1 cellular context compared by ENCODE assay signal in genomic region chr2:191646612-191646902, GRCh38.
TF ChIP-seq lines count a peak whose summit lies in the region.

No MANE protein-coding gene starts in this region.

TF ChIP-seq in HepG2, 621 proteins besides CTCF, POLR2A, EP300 and RAD21 (continued from another document):
- TF ChIP-seq REST (IDR thresholded peaks at IDR 0.05; ENCODE audit: borderline replicate concordance in 1 of 2, low read depth in 1 of 2, low read length in 2 of 2) (no peak), MAFK (conservative IDR thresholded peaks at IDR 0.05 in 1 of 2, IDR thresholded peaks at IDR 0.05 in 1 of 2; ENCODE audit: low read length in 2 of 2) (no peak), RFX3 (CRISPR knock-in tag; IDR thresholded peaks at IDR 0.05) (no peak), RFXANK (CRISPR knock-in tag; IDR thresholded peaks at IDR 0.05) (no peak), NFRKB (IDR thresholded peaks at IDR 0.05) (no peak), STAG1 (CRISPR knock-in tag; IDR thresholded peaks at IDR 0.05) (no peak), NFIB (CRISPR knock-in tag; IDR thresholded peaks at IDR 0.05; ENCODE audit: borderline replicate concordance) (no peak), MBD4 (IDR thresholded peaks at IDR 0.05; ENCODE audit: borderline replicate concordance, low read length) (no peak), FOXP1 (IDR thresholded peaks at IDR 0.05) (no peak), FOXP1 (CRISPR knock-in tag; IDR thresholded peaks at IDR 0.05) (peak; percentile 65), ZNF850 (CRISPR knock-in tag; conservative IDR thresholded peaks at IDR 0.05) (no peak), SATB2 (CRISPR knock-in tag; IDR thresholded peaks at IDR 0.05) (no peak), PCBP2 (optimal IDR thresholded peaks at IDR 0.05; ENCODE audit: low read depth, low read length, poor library complexity, severe bottlenecking) (no peak), ZNF362 (CRISPR knock-in tag; IDR thresholded peaks at IDR 0.05; ENCODE audit: borderline replicate concordance) (no peak), DNMT3B (CRISPR knock-in tag; conservative IDR thresholded peaks at IDR 0.05) (no peak), TCF7 (IDR thresholded peaks at IDR 0.05; ENCODE audit: low read depth) (no peak), ZNF724P (CRISPR knock-in tag; IDR thresholded peaks at IDR 0.05; ENCODE audit: borderline replicate concordance) (no peak), CEBPG (CRISPR knock-in tag; IDR thresholded peaks at IDR 0.05) (0 out of 2 replicates have a peak, but pooled peaks have one; percentile 18), ZNF891 (CRISPR knock-in tag; IDR thresholded peaks at IDR 0.05) (no peak), ZNF414 (CRISPR knock-in tag; IDR thresholded peaks at IDR 0.05) (no peak), KLF6 (CRISPR knock-in tag; IDR thresholded peaks at IDR 0.05) (no peak), AKNA (CRISPR knock-in tag; IDR thresholded peaks at IDR 0.05; ENCODE audit: borderline replicate concordance) (no peak), NFKB2 (CRISPR knock-in tag; IDR thresholded peaks at IDR 0.05; ENCODE audit: borderline replicate concordance) (no peak), MIER2 (CRISPR knock-in tag; IDR thresholded peaks at IDR 0.05) (no peak), CEBPB (IDR thresholded peaks at IDR 0.05; ENCODE audit: borderline replicate concordance, low read depth, low read length) (peak; percentile 79), RBM39 (IDR thresholded peaks at IDR 0.05; ENCODE audit: low read depth, low read length, poor library complexity, severe bottlenecking) (no peak), TGIF2 (CRISPR knock-in tag; IDR thresholded peaks at IDR 0.05) (no peak), HMGA1 (CRISPR knock-in tag; conservative IDR thresholded peaks at IDR 0.05) (no peak), SCMH1 (CRISPR knock-in tag; IDR thresholded peaks at IDR 0.05; ENCODE audit: borderline replicate concordance) (no peak)
- TF ChIP-seq, protein P1, sequence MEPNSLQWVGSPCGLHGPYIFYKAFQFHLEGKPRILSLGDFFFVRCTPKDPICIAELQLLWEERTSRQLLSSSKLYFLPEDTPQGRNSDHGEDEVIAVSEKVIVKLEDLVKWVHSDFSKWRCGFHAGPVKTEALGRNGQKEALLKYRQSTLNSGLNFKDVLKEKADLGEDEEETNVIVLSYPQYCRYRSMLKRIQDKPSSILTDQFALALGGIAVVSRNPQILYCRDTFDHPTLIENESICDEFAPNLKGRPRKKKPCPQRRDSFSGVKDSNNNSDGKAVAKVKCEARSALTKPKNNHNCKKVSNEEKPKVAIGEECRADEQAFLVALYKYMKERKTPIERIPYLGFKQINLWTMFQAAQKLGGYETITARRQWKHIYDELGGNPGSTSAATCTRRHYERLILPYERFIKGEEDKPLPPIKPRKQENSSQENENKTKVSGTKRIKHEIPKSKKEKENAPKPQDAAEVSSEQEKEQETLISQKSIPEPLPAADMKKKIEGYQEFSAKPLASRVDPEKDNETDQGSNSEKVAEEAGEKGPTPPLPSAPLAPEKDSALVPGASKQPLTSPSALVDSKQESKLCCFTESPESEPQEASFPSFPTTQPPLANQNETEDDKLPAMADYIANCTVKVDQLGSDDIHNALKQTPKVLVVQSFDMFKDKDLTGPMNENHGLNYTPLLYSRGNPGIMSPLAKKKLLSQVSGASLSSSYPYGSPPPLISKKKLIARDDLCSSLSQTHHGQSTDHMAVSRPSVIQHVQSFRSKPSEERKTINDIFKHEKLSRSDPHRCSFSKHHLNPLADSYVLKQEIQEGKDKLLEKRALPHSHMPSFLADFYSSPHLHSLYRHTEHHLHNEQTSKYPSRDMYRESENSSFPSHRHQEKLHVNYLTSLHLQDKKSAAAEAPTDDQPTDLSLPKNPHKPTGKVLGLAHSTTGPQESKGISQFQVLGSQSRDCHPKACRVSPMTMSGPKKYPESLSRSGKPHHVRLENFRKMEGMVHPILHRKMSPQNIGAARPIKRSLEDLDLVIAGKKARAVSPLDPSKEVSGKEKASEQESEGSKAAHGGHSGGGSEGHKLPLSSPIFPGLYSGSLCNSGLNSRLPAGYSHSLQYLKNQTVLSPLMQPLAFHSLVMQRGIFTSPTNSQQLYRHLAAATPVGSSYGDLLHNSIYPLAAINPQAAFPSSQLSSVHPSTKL (CRISPR knock-in tag; IDR thresholded peaks at IDR 0.05): peak; percentile 19; the same call in 1 of the 2 replicates
- TF ChIP-seq, protein P2, sequence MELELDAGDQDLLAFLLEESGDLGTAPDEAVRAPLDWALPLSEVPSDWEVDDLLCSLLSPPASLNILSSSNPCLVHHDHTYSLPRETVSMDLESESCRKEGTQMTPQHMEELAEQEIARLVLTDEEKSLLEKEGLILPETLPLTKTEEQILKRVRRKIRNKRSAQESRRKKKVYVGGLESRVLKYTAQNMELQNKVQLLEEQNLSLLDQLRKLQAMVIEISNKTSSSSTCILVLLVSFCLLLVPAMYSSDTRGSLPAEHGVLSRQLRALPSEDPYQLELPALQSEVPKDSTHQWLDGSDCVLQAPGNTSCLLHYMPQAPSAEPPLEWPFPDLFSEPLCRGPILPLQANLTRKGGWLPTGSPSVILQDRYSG (CRISPR knock-in tag; IDR thresholded peaks at IDR 0.05): no peak
- TF ChIP-seq, protein P3, sequence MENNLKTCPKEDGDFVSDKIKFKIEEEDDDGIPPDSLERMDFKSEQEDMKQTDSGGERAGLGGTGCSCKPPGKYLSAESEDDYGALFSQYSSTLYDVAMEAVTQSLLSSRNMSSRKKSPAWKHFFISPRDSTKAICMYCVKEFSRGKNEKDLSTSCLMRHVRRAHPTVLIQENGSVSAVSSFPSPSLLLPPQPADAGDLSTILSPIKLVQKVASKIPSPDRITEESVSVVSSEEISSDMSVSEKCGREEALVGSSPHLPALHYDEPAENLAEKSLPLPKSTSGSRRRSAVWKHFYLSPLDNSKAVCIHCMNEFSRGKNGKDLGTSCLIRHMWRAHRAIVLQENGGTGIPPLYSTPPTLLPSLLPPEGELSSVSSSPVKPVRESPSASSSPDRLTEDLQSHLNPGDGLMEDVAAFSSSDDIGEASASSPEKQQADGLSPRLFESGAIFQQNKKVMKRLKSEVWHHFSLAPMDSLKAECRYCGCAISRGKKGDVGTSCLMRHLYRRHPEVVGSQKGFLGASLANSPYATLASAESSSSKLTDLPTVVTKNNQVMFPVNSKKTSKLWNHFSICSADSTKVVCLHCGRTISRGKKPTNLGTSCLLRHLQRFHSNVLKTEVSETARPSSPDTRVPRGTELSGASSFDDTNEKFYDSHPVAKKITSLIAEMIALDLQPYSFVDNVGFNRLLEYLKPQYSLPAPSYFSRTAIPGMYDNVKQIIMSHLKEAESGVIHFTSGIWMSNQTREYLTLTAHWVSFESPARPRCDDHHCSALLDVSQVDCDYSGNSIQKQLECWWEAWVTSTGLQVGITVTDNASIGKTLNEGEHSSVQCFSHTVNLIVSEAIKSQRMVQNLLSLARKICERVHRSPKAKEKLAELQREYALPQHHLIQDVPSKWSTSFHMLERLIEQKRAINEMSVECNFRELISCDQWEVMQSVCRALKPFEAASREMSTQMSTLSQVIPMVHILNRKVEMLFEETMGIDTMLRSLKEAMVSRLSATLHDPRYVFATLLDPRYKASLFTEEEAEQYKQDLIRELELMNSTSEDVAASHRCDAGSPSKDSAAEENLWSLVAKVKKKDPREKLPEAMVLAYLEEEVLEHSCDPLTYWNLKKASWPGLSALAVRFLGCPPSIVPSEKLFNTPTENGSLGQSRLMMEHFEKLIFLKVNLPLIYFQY (CRISPR knock-in tag; IDR thresholded peaks at IDR 0.05; ENCODE audit: borderline replicate concordance): no peak
- TF ChIP-seq, protein P4, sequence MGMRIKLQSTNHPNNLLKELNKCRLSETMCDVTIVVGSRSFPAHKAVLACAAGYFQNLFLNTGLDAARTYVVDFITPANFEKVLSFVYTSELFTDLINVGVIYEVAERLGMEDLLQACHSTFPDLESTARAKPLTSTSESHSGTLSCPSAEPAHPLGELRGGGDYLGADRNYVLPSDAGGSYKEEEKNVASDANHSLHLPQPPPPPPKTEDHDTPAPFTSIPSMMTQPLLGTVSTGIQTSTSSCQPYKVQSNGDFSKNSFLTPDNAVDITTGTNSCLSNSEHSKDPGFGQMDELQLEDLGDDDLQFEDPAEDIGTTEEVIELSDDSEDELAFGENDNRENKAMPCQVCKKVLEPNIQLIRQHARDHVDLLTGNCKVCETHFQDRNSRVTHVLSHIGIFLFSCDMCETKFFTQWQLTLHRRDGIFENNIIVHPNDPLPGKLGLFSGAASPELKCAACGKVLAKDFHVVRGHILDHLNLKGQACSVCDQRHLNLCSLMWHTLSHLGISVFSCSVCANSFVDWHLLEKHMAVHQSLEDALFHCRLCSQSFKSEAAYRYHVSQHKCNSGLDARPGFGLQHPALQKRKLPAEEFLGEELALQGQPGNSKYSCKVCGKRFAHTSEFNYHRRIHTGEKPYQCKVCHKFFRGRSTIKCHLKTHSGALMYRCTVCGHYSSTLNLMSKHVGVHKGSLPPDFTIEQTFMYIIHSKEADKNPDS (CRISPR knock-in tag; IDR thresholded peaks at IDR 0.05): no peak
- TF ChIP-seq, protein P5, sequence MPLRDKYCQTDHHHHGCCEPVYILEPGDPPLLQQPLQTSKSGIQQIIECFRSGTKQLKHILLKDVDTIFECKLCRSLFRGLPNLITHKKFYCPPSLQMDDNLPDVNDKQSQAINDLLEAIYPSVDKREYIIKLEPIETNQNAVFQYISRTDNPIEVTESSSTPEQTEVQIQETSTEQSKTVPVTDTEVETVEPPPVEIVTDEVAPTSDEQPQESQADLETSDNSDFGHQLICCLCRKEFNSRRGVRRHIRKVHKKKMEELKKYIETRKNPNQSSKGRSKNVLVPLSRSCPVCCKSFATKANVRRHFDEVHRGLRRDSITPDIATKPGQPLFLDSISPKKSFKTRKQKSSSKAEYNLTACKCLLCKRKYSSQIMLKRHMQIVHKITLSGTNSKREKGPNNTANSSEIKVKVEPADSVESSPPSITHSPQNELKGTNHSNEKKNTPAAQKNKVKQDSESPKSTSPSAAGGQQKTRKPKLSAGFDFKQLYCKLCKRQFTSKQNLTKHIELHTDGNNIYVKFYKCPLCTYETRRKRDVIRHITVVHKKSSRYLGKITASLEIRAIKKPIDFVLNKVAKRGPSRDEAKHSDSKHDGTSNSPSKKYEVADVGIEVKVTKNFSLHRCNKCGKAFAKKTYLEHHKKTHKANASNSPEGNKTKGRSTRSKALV (CRISPR knock-in tag; IDR thresholded peaks at IDR 0.05): no peak
